In genomic region chr6:7538484-7538883, GRCh38 we compare ENCODE assay signal across 24 cellular contexts. TPM values are rescaled to one million over a fixed set of nuclear protein-coding genes. Genes with fewer than 3 reads are reported as not detected.
DNase-seq lines count a peak whose midpoint lies in the region; ATAC-seq, FAIRE-seq and TF ChIP-seq lines count a peak whose summit lies in the region.
"Had no signal": no experiment of that assay in that cellular context is flagged by ENCODE, and none has a peak within 500 bp of the region (broad histone marks: within the 10 kb centered on the region; RNA-seq: fewer than 3 reads in every experiment).

No MANE protein-coding gene starts in this region.

- H3K4me3 ChIP-seq in heart right ventricle (no peak overlapping the region), keratinocyte (ENCODE audit: control insufficient read depth in 2 of 3, extremely low read depth in 1 of 3, insufficient read depth in 2 of 3, low read depth in 1 of 3, low read length in 3 of 3) (no peak overlapping the region), BE2C (ENCODE audit: low read depth, low read length) (no peak overlapping the region), left lung (no peak overlapping the region)
- H3K4me3 ChIP-seq: BLaER1, GM23338 had no signal

- H3K27ac Mint-ChIP-seq in type B pancreatic cell = peak overlapping the region; percentile 64
- no peak overlapping the region for H3K27ac Mint-ChIP-seq in WTC11
- H3K27ac Mint-ChIP-seq: CD8-positive, alpha-beta memory T cell; GM23338 had no signal

- POLR2A ChIA-PET in WTC11 (lab: Charles Lee) = no interaction called here

- H3K9me1 ChIP-seq in keratinocyte (ENCODE audit: control insufficient read depth, extremely low read depth, insufficient read depth, low read length) = no peaks in the 10 kb centered on the region

- no peak overlapping the region for H3K9ac ChIP-seq in keratinocyte (ENCODE audit: control insufficient read depth, extremely low read depth, insufficient read depth, low read length)
- H3K9ac ChIP-seq: BLaER1 had no signal

- H3K27me3 ChIP-seq in heart right ventricle (peaks cover 0 to 86% (median 52%) of the 10 kb centered on the region in 7 donors), keratinocyte (ENCODE audit: control insufficient read depth, extremely low read depth, insufficient read depth, low read length) (no peaks in the 10 kb centered on the region), BE2C (peaks cover 92% of the 10 kb centered on the region), left lung (peaks cover 53 to 85% of the 10 kb centered on the region in 2 donors)

- H3K4me1 Mint-ChIP-seq in type B pancreatic cell (ENCODE audit: unreplicated experiment) = peaks cover 14% of the 10 kb centered on the region
- peaks cover 10% of the 10 kb centered on the region for H3K4me1 Mint-ChIP-seq in WTC11

- H3K9me3 Mint-ChIP-seq in type B pancreatic cell (no peaks in the 10 kb centered on the region), WTC11 (peaks cover 6% of the 10 kb centered on the region; the same call in 1 of the 2 replicates)
- H3K9me3 Mint-ChIP-seq: CD8-positive, alpha-beta memory T cell; GM23338 had no signal

- H3K79me2 ChIP-seq in keratinocyte (ENCODE audit: control insufficient read depth, insufficient read depth, low read length) = peaks cover 20% of the 10 kb centered on the region

- peak overlapping the region; percentile 27 for H3K4me2 ChIP-seq in keratinocyte (ENCODE audit: control insufficient read depth, extremely low read depth, insufficient read depth, low read depth, low read length)
- H3K4me2 ChIP-seq: BLaER1, GM23338 had no signal

- DNase-seq in heart right ventricle = no peak
- DNase-seq in Right ventricle myocardium inferior (ENCODE audit: missing footprints) = no peak
- DNase-seq in NCI-H82 treated with DMSO at 0.1 percent for 48 hours (lab: John Stamatoyannopoulos, UW; ENCODE audit: unreplicated experiment) = peak; percentile 53
- no peak for DNase-seq in keratinocyte (ENCODE audit: low read depth, low spot score)
- no peak for DNase-seq in type B pancreatic cell (ENCODE audit: extremely low spot score, unreplicated experiment)
- no peak for DNase-seq in BE2C
- no peak for DNase-seq in left lung
- no peak for DNase-seq in WTC11 (ENCODE audit: low spot score)
- DNase-seq: CD8-positive, alpha-beta memory T cell; DMS79; HCEC 1CT; KG1; MV-4-11; NCI-H1417; NCI-H2107; NCI-H510A treated with DMSO at 0.1 percent for 48 hours; NCI-H774; RPMI8226 had no signal

- peaks cover 0 to 29% (median 15%) of the 10 kb centered on the region in 9 donors for H3K4me1 ChIP-seq in heart right ventricle
- peaks cover 29% of the 10 kb centered on the region for H3K4me1 ChIP-seq in keratinocyte (ENCODE audit: control insufficient read depth, extremely low read depth, insufficient read depth, low read length)
- no peaks in the 10 kb centered on the region for H3K4me1 ChIP-seq in BE2C
- H3K4me1 ChIP-seq in left lung = peaks cover 7 to 26% of the 10 kb centered on the region in 2 donors

- peak overlapping the region; percentile 84 for H2AFZ ChIP-seq in keratinocyte (ENCODE audit: control insufficient read depth, low read length)
- H2AFZ ChIP-seq: GM23338 had no signal

- H4K20me1 ChIP-seq in keratinocyte (ENCODE audit: control insufficient read depth, extremely low read depth, insufficient read depth, low read length) = no peaks in the 10 kb centered on the region

- CTCF ChIA-PET in WTC11 (lab: Charles Lee) = no interaction called here

- H3K4me3 Mint-ChIP-seq in type B pancreatic cell (peak overlapping the region; percentile 55), WTC11 (no peak overlapping the region)
- H3K4me3 Mint-ChIP-seq: CD8-positive, alpha-beta memory T cell; GM23338 had no signal

- 36 to 42% methylated on average over 5 of the region's 5 CpGs for WGBS in heart right ventricle, 2 donors

- peaks cover 5% of the 10 kb centered on the region for H3K27me3 Mint-ChIP-seq in type B pancreatic cell
- peaks cover 29% of the 10 kb centered on the region for H3K27me3 Mint-ChIP-seq in WTC11 (ENCODE audit: low read depth)

- H3K9me3 ChIP-seq in heart right ventricle = no peaks in the 10 kb centered on the region
- H3K9me3 ChIP-seq in keratinocyte (ENCODE audit: control insufficient read depth, low read depth, low read length) = no peaks in the 10 kb centered on the region
- no peaks in the 10 kb centered on the region for H3K9me3 ChIP-seq in BE2C
- no peaks in the 10 kb centered on the region for H3K9me3 ChIP-seq in left lung
- H3K9me3 ChIP-seq: BLaER1 had no signal

- H3K36me3 Mint-ChIP-seq in type B pancreatic cell (no peaks in the 10 kb centered on the region), WTC11 (no peaks in the 10 kb centered on the region)
- H3K36me3 Mint-ChIP-seq: CD8-positive, alpha-beta memory T cell had no signal

- no peak for ATAC-seq in heart right ventricle
- ATAC-seq in Right ventricle myocardium inferior = no peak
- no peak for ATAC-seq in left lung
- no peak for ATAC-seq in WTC11
- ATAC-seq: GM23338 had no signal

- no peaks in the 10 kb centered on the region for H3K36me3 ChIP-seq in heart right ventricle
- H3K36me3 ChIP-seq in keratinocyte (ENCODE audit: control insufficient read depth in 2 of 2, extremely low read depth in 1 of 2, insufficient read depth in 2 of 2, low read length in 2 of 2) = no peaks in the 10 kb centered on the region
- H3K36me3 ChIP-seq in BE2C = no peaks in the 10 kb centered on the region
- H3K36me3 ChIP-seq in left lung = no peaks in the 10 kb centered on the region
- H3K36me3 ChIP-seq: BLaER1 had no signal

- dilution Hi-C loops in keratinocyte (cut with MboI; ENCODE audit: extremely low pct_ligation_motif_present, low sequenced_read_pairs) = no loop called here

- H3K27ac ChIP-seq in heart right ventricle (peak overlapping the region in 8 of 10 donors; percentile 43 to 89 (median 78)), keratinocyte (ENCODE audit: control insufficient read depth, insufficient read depth, low read length) (no peak overlapping the region), left lung (no peak overlapping the region)
- H3K27ac ChIP-seq: BLaER1 had no signal

- peak; percentile 29 for FAIRE-seq in keratinocyte (lab: Jason Lieb, UNC)
- FAIRE-seq: A204.1, D721Med, GM12892, GM18507 had no signal

- TF ChIP-seq CTCF in heart right ventricle (IDR thresholded peaks at IDR 0.05) (no peak), keratinocyte (optimal IDR thresholded peaks at IDR 0.05 in 1 of 3, IDR thresholded peaks at IDR 0.05 in 1 of 3, conservative IDR thresholded peaks at IDR 0.05 in 1 of 3; ENCODE audit: extremely low read depth in 1 of 3, insufficient read depth in 2 of 3, low read length in 3 of 3) (no peak), type B pancreatic cell (conservative IDR thresholded peaks at IDR 0.05) (no peak), BE2C (IDR thresholded peaks at IDR 0.05; ENCODE audit: low read depth, low read length) (no peak), left lung (IDR thresholded peaks at IDR 0.05) (no peak), WTC11 (IDR thresholded peaks at IDR 0.05) (no peak)

- intact Hi-C loops in heart right ventricle (cut with DNase I) (loop anchor here in 1 of 10 donors (10.0 kb wide), 1 partner anchor 64 kb away; no protein-coding TSS in a partner anchor), Right ventricle myocardium inferior (cut with DNase I) (no loop called here), left lung (cut with DNase I) (no loop called here)

RNA-seq across cellular contexts. Expression of gene DSP, which starts 3.0 kb away (rescaled TPM):
- total RNA-seq in heart right ventricle (100 to 1,000 TPM; 273 to 471 (median 379) TPM), Right ventricle myocardium inferior (305 TPM), type B pancreatic cell (ENCODE audit: low replicate concordance) (210 and 517 TPM in 2 replicates), left lung (10 to 100 TPM; 15.1 to 29.2 TPM), WTC11 (2021) (74.5 to 77.0 TPM (median 76.1 TPM) in 3 replicates)
- polyA plus RNA-seq in heart right ventricle (10 to 100 TPM; 56.5 to 79.1 TPM), keratinocyte (254 to 286 TPM (median 255 TPM) in 3 replicates)
- 2,196 TPM for polyA plus RNA-seq in keratinocyte (2011; ENCODE audit: low read depth)
- polyA plus RNA-seq in keratinocyte (2011; cell fraction: cytosol; rRNA removed) = 184 and 222 TPM in 2 replicates
- polyA plus RNA-seq in keratinocyte (2011; cell fraction: nucleus; rRNA removed) = 932 and 1,129 TPM in 2 replicates
- polyA plus RNA-seq in keratinocyte (2012; ENCODE audit: low replicate concordance) = 346 and 943 TPM in 2 replicates
- 431 to 618 TPM (median 497 TPM) in 3 replicates for polyA minus RNA-seq in keratinocyte
- polyA minus RNA-seq in keratinocyte (2011; cell fraction: cytosol; rRNA and poly(A)+ RNA removed) = 239 TPM
- polyA minus RNA-seq in keratinocyte (2011; cell fraction: nucleus; rRNA and poly(A)+ RNA removed) = 1,008 and 1,842 TPM in 2 replicates
- polyA plus RNA-seq in BE2C (2012; ENCODE audit: insufficient read depth, insufficient read length, low read depth) = not detected

RNA-seq across cellular contexts. Expression of gene SNRNP48, which starts 51.5 kb away (rescaled TPM):
- total RNA-seq in heart right ventricle (10 to 100 TPM in 9 of 10 donors, 1 to 10 TPM in 1; 9.1 to 21.1 (median 13.1) TPM), Right ventricle myocardium inferior (16.2 TPM), type B pancreatic cell (ENCODE audit: low replicate concordance) (12.4 and 21.5 TPM in 2 replicates), left lung (10 to 100 TPM in 1 of 2 donors, 1 to 10 TPM in 1; 7.6 to 11.6 TPM), WTC11 (2021) (17.6 to 24.0 TPM (median 21.4 TPM) in 3 replicates)
- polyA plus RNA-seq in heart right ventricle (10 to 100 TPM; 10.4 to 16.2 TPM), keratinocyte (5.9 to 12.2 TPM (median 6.1 TPM) in 3 replicates)
- 25.0 TPM for polyA plus RNA-seq in keratinocyte (2011; ENCODE audit: low read depth)
- polyA plus RNA-seq in keratinocyte (2011; cell fraction: cytosol; rRNA removed) = 3.5 and 7.5 TPM in 2 replicates
- 7.5 and 10.1 TPM in 2 replicates for polyA plus RNA-seq in keratinocyte (2011; cell fraction: nucleus; rRNA removed)
- polyA plus RNA-seq in keratinocyte (2012; ENCODE audit: low replicate concordance) = 7.1 and 8.8 TPM in 2 replicates
- polyA minus RNA-seq in keratinocyte = 1.7 to 7.5 TPM (median 4.0 TPM) in 3 replicates
- polyA minus RNA-seq in keratinocyte (2011; cell fraction: cytosol; rRNA and poly(A)+ RNA removed) = 5.9 TPM
- polyA minus RNA-seq in keratinocyte (2011; cell fraction: nucleus; rRNA and poly(A)+ RNA removed) = 3.8 and 8.3 TPM in 2 replicates
- polyA plus RNA-seq in BE2C (2012; ENCODE audit: insufficient read depth, insufficient read length, low read depth) = 5.0 TPM

Comparison
In these comparisons a context has a peak if more than half of its experiments do, and no peak if none do; other contexts are left out.
1. H3K27ac ChIP-seq: peak in heart right ventricle (8 of 10); none in keratinocyte (single experiment) and left lung (0 of 2).